Comparison of ENCODE assay signal across 8 cellular contexts in genomic region chr16:68074850-68075249, GRCh38.
A peak's percentile ranks its signal among the peaks of the same experiment; 100 is the strongest.
DNase-seq lines count a peak whose midpoint lies in the region; ATAC-seq and TF ChIP-seq lines count a peak whose summit lies in the region.

No MANE protein-coding gene starts in this region.

- H3K27ac Mint-ChIP-seq in activated naive CD8-positive, alpha-beta T cell treated with anti-CD3 and anti-CD28 coated beads, Interleukin-2, amount 50 U/mL, for 24 hours = peak overlapping the region; percentile 81

- no peaks in the 10 kb centered on the region for H3K9me3 Mint-ChIP-seq in activated naive CD8-positive, alpha-beta T cell treated with anti-CD3 and anti-CD28 coated beads, Interleukin-2, amount 50 U/mL, for 24 hours

- H3K4me1 Mint-ChIP-seq in activated naive CD8-positive, alpha-beta T cell treated with anti-CD3 and anti-CD28 coated beads, Interleukin-2, amount 50 U/mL, for 24 hours = peaks cover 84% of the 10 kb centered on the region

- peak; percentile 96 for DNase-seq in MV-4-11 (lab: John Stamatoyannopoulos, UW)
- peak; percentile 79 for DNase-seq in activated naive CD8-positive, alpha-beta T cell treated with anti-CD3 and anti-CD28 coated beads, Interleukin-2, amount 50 U/mL, for 24 hours
- no peak for DNase-seq in GM03348 (ENCODE audit: low spot score)
- no peak for DNase-seq in NCI-H187 (lab: John Stamatoyannopoulos, UW)
- DNase-seq in SIG-M5 (lab: John Stamatoyannopoulos, UW) = no peak
- DNase-seq in globus pallidus (ENCODE audit: low spot score) = no peak

- H3K36me3 Mint-ChIP-seq in activated naive CD8-positive, alpha-beta T cell treated with anti-CD3 and anti-CD28 coated beads, Interleukin-2, amount 50 U/mL, for 24 hours (ENCODE audit: low read depth) = peaks cover 62% of the 10 kb centered on the region

- H3K27me3 Mint-ChIP-seq in activated naive CD8-positive, alpha-beta T cell treated with anti-CD3 and anti-CD28 coated beads, Interleukin-2, amount 50 U/mL, for 24 hours = no peaks in the 10 kb centered on the region

- peak overlapping the region; percentile 49 for H3K4me3 Mint-ChIP-seq in activated naive CD8-positive, alpha-beta T cell treated with anti-CD3 and anti-CD28 coated beads, Interleukin-2, amount 50 U/mL, for 24 hours

- ATAC-seq in GM18505 (IDR thresholded peaks at IDR 0.05; ENCODE audit: unreplicated experiment) = peak; percentile 76
- peak; percentile 72 for ATAC-seq in GM21825 (IDR thresholded peaks at IDR 0.05; ENCODE audit: unreplicated experiment)
- peak; percentile 74 for ATAC-seq in activated naive CD8-positive, alpha-beta T cell treated with anti-CD3 and anti-CD28 coated beads, Interleukin-2, amount 50 U/mL, for 24 hours

- no peak for TF ChIP-seq POLR2A in GM18505 (IDR thresholded peaks at IDR 0.05; ENCODE audit: borderline replicate concordance, extremely low read depth, insufficient read depth, insufficient read length)

Comparison
In these comparisons a context has a peak if more than half of its experiments do, and no peak if none do; other contexts are left out.
1. DNase-seq: peak in MV-4-11 (single experiment) and activated naive CD8-positive, alpha-beta T cell treated with anti-CD3 and anti-CD28 coated beads, Interleukin-2, amount 50 U/mL, for 24 hours (single experiment); none in GM03348 (single experiment), NCI-H187 (0 of 2), SIG-M5 (single experiment) and globus pallidus (single experiment).
2. Peak in every context shown above with its lines, with median percentiles within 50 percentile points of each other: ATAC-seq.